ENCODE assay signal across 25 cellular contexts in genomic region chr20:25025091-25025861, GRCh38. TPM values are rescaled to one million over a fixed set of nuclear protein-coding genes. Genes with fewer than 3 reads are reported as not detected.
A peak's percentile ranks its signal among the peaks of the same experiment; 100 is the strongest.
DNase-seq lines count a peak whose midpoint lies in the region; ATAC-seq, FAIRE-seq and TF ChIP-seq lines count a peak whose summit lies in the region.
"Had no signal": no experiment of that assay in that cellular context is flagged by ENCODE, and none has a peak within 500 bp of the region (broad histone marks: within the 10 kb centered on the region; RNA-seq: fewer than 3 reads in every experiment).

No MANE protein-coding gene starts in this region.

- intact Hi-C loops in cardiac septum (cut with DNase I) = no loop called here
- intact Hi-C loops in Right ventricle myocardium superior (cut with DNase I) = no loop called here
- intact Hi-C loops in left ventricle myocardium inferior (cut with micrococcal nuclease) = no loop called here
- intact Hi-C loops in pancreas (cut with DNase I) = no loop called here
- intact Hi-C loops in transverse colon (cut with DNase I; ENCODE audit: low total_unique reads) = loop anchor here (5.0 kb wide), 1 partner anchor 427 kb away; no protein-coding TSS in a partner anchor

- H3K36me3 ChIP-seq in left ventricle myocardium inferior = peaks cover 44% of the 10 kb centered on the region
- H3K36me3 ChIP-seq in pancreas = peaks cover 0 to 20% (median 5%) of the 10 kb centered on the region in 3 donors
- H3K36me3 ChIP-seq in transverse colon = no peaks in the 10 kb centered on the region

- no peaks in the 10 kb centered on the region for H3K9me3 ChIP-seq in left ventricle myocardium inferior (replicated peaks)
- no peaks in the 10 kb centered on the region for H3K9me3 ChIP-seq in pancreas
- no peaks in the 10 kb centered on the region for H3K9me3 ChIP-seq in transverse colon

- peak; percentile 63 for DNase-seq in cardiac septum (ENCODE audit: low spot score)
- no peak for DNase-seq in Right ventricle myocardium superior
- DNase-seq in left ventricle myocardium inferior = no peak
- DNase-seq in pancreas = peak in 4 of 6 donors; percentile 11 to 34 (median 12)
- DNase-seq in transverse colon = peak; percentile 5
- DNase-seq in HuH-7 (ENCODE audit: low spot score) = no peak
- no peak for DNase-seq in UCSD-AML1 (lab: John Stamatoyannopoulos, UW; ENCODE audit: unreplicated experiment)
- DNase-seq: activated CD4-positive, alpha-beta T cell treated with anti-CD3 and anti-CD28 coated beads for 36 hours; activated naive CD4-positive, alpha-beta T cell treated with anti-CD3 and anti-CD28 coated beads, Interleukin-2, amount 10 ng/mL, durations not matched to agents 7 days and 5 days; activated T-cell treated with anti-CD3 and anti-CD28 coated beads, Interleukin-2, amount 50 U/mL, for 48 hours; caudate nucleus; CD4-positive, alpha-beta memory T cell; DMS153; KG1; mesendoderm; NCI-H1436; NCI-H524; nucleus accumbens; retina had no signal

- TF ChIP-seq POLR2A in transverse colon (IDR thresholded peaks at IDR 0.05) = no peak

- H3K27me3 ChIP-seq in left ventricle myocardium inferior (ENCODE audit: low read depth) = no peaks in the 10 kb centered on the region
- H3K27me3 ChIP-seq in pancreas = no peaks in the 10 kb centered on the region
- no peaks in the 10 kb centered on the region for H3K27me3 ChIP-seq in transverse colon

- H3K4me1 ChIP-seq in left ventricle myocardium inferior (peaks cover 80% of the 10 kb centered on the region), pancreas (peaks cover 23 to 37% (median 26%) of the 10 kb centered on the region in 3 donors), transverse colon (peaks cover 0 to 11% (median 4%) of the 10 kb centered on the region in 4 donors)

- ATAC-seq in Right ventricle myocardium superior (ENCODE audit: poor library complexity) = no peak
- ATAC-seq in pancreas = peak in 1 of 4 donors; percentile 3
- no peak for ATAC-seq in GM18873 (IDR thresholded peaks at IDR 0.05; ENCODE audit: low FRiP score, unreplicated experiment)
- ATAC-seq: activated CD4-positive, alpha-beta T cell treated with anti-CD3 and anti-CD28 coated beads for 36 hours had no signal

- in situ Hi-C loops in transverse colon (cut with MboI; ENCODE audit: low pct_ligation_motif_present in 1 of 4, low pct_unique_long_range_greater_than_20kb in 1 of 4, low sequenced_read_pairs in 3 of 4) = no loop called here

- H3K4me3 ChIP-seq in left ventricle myocardium inferior (no peak overlapping the region), pancreas (no peak overlapping the region), transverse colon (no peak overlapping the region)

- no peak for TF ChIP-seq EP300 in transverse colon (IDR thresholded peaks at IDR 0.05; ENCODE audit: low read depth)

- FAIRE-seq in pancreas (lab: Jason Lieb, UNC) = no peak
- FAIRE-seq: GM18507, urothelium cell line had no signal

- no peak for TF ChIP-seq CTCF in left ventricle myocardium inferior (IDR thresholded peaks at IDR 0.05; ENCODE audit: borderline replicate concordance)
- no peak for TF ChIP-seq CTCF in pancreas (IDR thresholded peaks at IDR 0.05)
- TF ChIP-seq CTCF in transverse colon (IDR thresholded peaks at IDR 0.05) = no peak

- H3K27ac ChIP-seq in left ventricle myocardium inferior (replicated peaks) (peak overlapping the region; percentile 68), pancreas (peak overlapping the region in 1 of 4 donors; percentile 39), transverse colon (no peak overlapping the region)

- 54 to 62% methylated on average over 14 of the region's 14 CpGs for WGBS in pancreas, 2 donors
- 93% methylated on average over 14 of the region's 14 CpGs; no CpG with 5 or more reads in 1 of the 2 donors for WGBS in transverse colon (ENCODE audit: low coverage in 1 of 2), 2 donors

RNA-seq across cellular contexts. Expression of gene ACSS1, which starts 32.7 kb away (rescaled TPM):
- total RNA-seq in cardiac septum (47.6 TPM), Right ventricle myocardium superior (143 TPM), left ventricle myocardium inferior (159 TPM), pancreas (10 to 100 TPM; 30.4 to 47.2 (median 36.0) TPM), transverse colon (10 to 100 TPM; 30.3 to 64.7 (median 51.6) TPM)
- polyA plus RNA-seq in pancreas = 10 to 100 TPM; 34.6 to 43.7 TPM

RNA-seq across cellular contexts. Expression of gene APMAP, which starts 32.7 kb away (rescaled TPM):
- 28.2 TPM for total RNA-seq in cardiac septum
- total RNA-seq in Right ventricle myocardium superior = 23.2 TPM
- 23.8 TPM for total RNA-seq in left ventricle myocardium inferior
- 10 to 100 TPM; 20.8 to 39.2 (median 28.4) TPM for total RNA-seq in pancreas
- polyA plus RNA-seq in pancreas = 10 to 100 TPM; 22.9 to 47.8 TPM
- 10 to 100 TPM; 14.9 to 88.6 (median 50.2) TPM for total RNA-seq in transverse colon

RNA-seq across cellular contexts. Expression of gene VSX1, which starts 56.7 kb away (rescaled TPM):
- total RNA-seq in cardiac septum (0.54 TPM), Right ventricle myocardium superior (0.30 TPM), left ventricle myocardium inferior (0.33 TPM), pancreas (under 1 TPM; 0.13 to 0.31 (median 0.23) TPM), transverse colon (under 1 TPM in 1 of 4 donors, not detected in 3; 0.16 TPM)
- polyA plus RNA-seq in pancreas = under 1 TPM; 0.08 to 0.77 TPM
- total RNA-seq: A172; activated CD4-positive, alpha-beta T cell treated with anti-CD3 and anti-CD28 coated beads for 36 hours; CD4-positive, alpha-beta memory T cell; HT-29; subcutaneous adipose tissue had no signal
- polyA plus RNA-seq: CD4-positive, alpha-beta memory T cell had no signal

Comparison
In these comparisons a context has a peak if more than half of its experiments do, and no peak if none do; other contexts are left out.
1. DNase-seq: peak in cardiac septum (single experiment), pancreas (4 of 6) and transverse colon (single experiment); none in Right ventricle myocardium superior (single experiment), left ventricle myocardium inferior (single experiment), HuH-7 (single experiment) and UCSD-AML1 (single experiment).